13 cellular contexts compared by ENCODE assay signal in the genomic region with DNA sequence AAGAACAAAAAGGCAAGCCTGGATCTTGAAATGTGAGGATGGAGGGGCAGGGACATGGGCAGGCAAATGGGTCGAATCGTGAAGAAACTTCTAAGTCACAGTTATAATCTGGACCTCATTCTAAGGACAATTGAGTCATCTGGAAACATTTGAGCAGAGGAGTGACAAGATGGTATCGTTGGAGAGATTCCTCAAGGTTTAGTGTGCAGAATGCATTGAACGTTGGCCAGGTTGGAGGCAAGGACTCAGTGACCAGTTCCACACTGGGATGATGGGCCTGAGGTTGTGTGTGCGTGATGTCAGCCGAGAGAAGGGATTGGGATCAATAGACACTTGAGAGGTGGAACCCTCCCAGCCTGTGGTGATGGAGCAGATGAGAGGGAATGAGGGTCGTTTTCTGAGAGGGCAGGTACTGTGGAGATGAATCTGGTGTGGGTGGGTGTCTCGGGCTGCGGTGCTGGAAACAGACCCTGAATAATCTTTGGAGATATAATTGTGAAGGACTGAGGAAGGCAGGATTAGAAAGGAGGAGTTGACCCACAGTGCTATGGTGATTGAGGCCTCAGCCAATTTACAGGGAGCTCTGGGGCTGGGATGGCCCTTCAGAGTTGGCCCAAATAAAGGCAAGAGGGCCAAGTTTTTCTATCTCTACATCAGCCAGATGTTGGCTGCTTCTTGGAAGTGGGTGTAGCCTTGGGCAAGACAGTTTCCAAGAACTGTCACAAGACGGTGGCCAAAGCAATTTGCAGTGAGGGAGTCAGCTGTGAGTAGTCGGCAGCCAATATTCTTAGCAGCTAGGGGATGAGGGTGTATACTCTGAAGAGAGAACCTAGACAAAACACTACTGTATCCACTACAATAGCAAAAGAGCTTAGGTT. TPM values are rescaled to one million over a fixed set of nuclear protein-coding genes. Genes with fewer than 3 reads are reported as not detected.
DNase-seq lines count a peak whose midpoint lies in the region; ATAC-seq, FAIRE-seq and TF ChIP-seq lines count a peak whose summit lies in the region.
"Had no signal": no experiment of that assay in that cellular context is flagged by ENCODE, and none has a peak within 500 bp of the region (broad histone marks: within the 10 kb centered on the region; RNA-seq: fewer than 3 reads in every experiment).

No MANE protein-coding gene starts in this region.

- H3K27me3 ChIP-seq in H1 (replicated peaks in 1 of 4; ENCODE audit: control insufficient read depth in 3 of 4, extremely low read depth in 1 of 4, insufficient read depth in 3 of 4, low read length in 3 of 4) (no peaks in the 10 kb centered on the region), testis (no peaks in the 10 kb centered on the region), small intestine (ENCODE audit: control insufficient read depth in 2 of 2, insufficient read depth in 2 of 2, low read length in 2 of 2) (no peaks in the 10 kb centered on the region)

- 92% methylated on average over 11 of the region's 11 CpGs; no CpG with 5 or more reads in 1 of the 2 experiments for WGBS in H1 (ENCODE audit: extremely low coverage in 1 of 2, insufficient coverage in 1 of 2, insufficient read length in 1 of 2, insufficient replicate concordance in 2 of 2, low coverage in 1 of 2, low lambda C conversion rate in 2 of 2, missing lambda C conversion rate in 1 of 2), 2 experiments
- 67 to 80% methylated on average over 11 of the region's 11 CpGs for WGBS in testis, 2 donors
- 75 to 85% (median 85%) methylated on average over 11 of the region's 11 CpGs for WGBS in small intestine, 3 donors

- intact Hi-C loops in testis (cut with DNase I; ENCODE audit: low total_unique reads): no loop called here
- intact Hi-C loops in activated naive CD4-positive, alpha-beta T cell treated with anti-CD3 and anti-CD28 coated beads for 36 hours (cut with micrococcal nuclease): no loop called here

- H4K20me1 ChIP-seq in H1 (replicated peaks in 1 of 2; ENCODE audit: control insufficient read depth in 1 of 2, insufficient read depth in 2 of 2, low read length in 2 of 2): no peaks in the 10 kb centered on the region

- H3K18ac ChIP-seq in H1 (ENCODE audit: extremely low read depth, low read length): peak overlapping the region; percentile 99

- no peak overlapping the region for H4K5ac ChIP-seq in H1 (ENCODE audit: insufficient read length, low read depth, low read length)

- TF ChIP-seq CTCF in H1 (IDR thresholded peaks at IDR 0.05; ENCODE audit: control extremely low read depth in 1 of 3, insufficient read depth in 1 of 3, low read depth in 1 of 3, low read length in 3 of 3) (no peak), testis (IDR thresholded peaks at IDR 0.05) (no peak)

- H2BK12ac ChIP-seq in H1 (ENCODE audit: low read depth, low read length): peak overlapping the region; percentile 100

- H3K79me1 ChIP-seq in H1 (ENCODE audit: low read depth, low read length): no peaks in the 10 kb centered on the region

- H3K9me3 ChIP-seq in H1 (ENCODE audit: insufficient read depth in 2 of 2, low read depth in 1 of 2, low read length in 1 of 2) (no peaks in the 10 kb centered on the region), testis (no peaks in the 10 kb centered on the region), small intestine (ENCODE audit: control insufficient read depth, low read depth) (no peaks in the 10 kb centered on the region)

- peak overlapping the region; percentile 85 for H2AK5ac ChIP-seq in H1 (ENCODE audit: low read depth, low read length)

- H3K27ac ChIP-seq in H1 (ENCODE audit: low read depth, low read length): 0 out of 2 replicates have a peak overlapping the region, but pooled peaks have one; percentile 18
- H3K27ac ChIP-seq in testis: peak overlapping the region; percentile 78 to 98
- peak overlapping the region in 1 of 2 donors; percentile 9 for H3K27ac ChIP-seq in small intestine (ENCODE audit: low read depth in 1 of 2, low read length in 1 of 2)

- DNase-seq in H1 (ENCODE audit: low read depth in 1 of 2, low spot score in 2 of 2) (no peak), medulla oblongata (ENCODE audit: extremely low spot score) (peak; percentile 47), testis (no peak), DMS 273 (lab: John Stamatoyannopoulos, UW; ENCODE audit: unreplicated experiment) (no peak), small intestine (no peak)
- DNase-seq in activated naive CD4-positive, alpha-beta T cell treated with anti-CD3 and anti-CD28 coated beads for 36 hours: no peak
- DNase-seq: activated CD8-positive, alpha-beta memory T cell treated with anti-CD3 and anti-CD28 coated beads for 24 hours; amniotic stem cell; NCI-H510A had no signal

- POLR2A ChIA-PET in H1 (lab: Charles Lee; ENCODE audit: partially characterized antibody): interaction anchor here (1.0 to 29.3 kb wide), 4 partner anchors 7 to 22 kb away, joined by 3 to 622 read pairs (median 146); no protein-coding TSS in a partner anchor

- no peak overlapping the region for H3K23ac ChIP-seq in H1 (ENCODE audit: insufficient read length)

- no peak for TF ChIP-seq RAD21 in H1 (IDR thresholded peaks at IDR 0.05 in 1 of 2, conservative IDR thresholded peaks at IDR 0.05 in 1 of 2; ENCODE audit: low read depth in 2 of 2, low read length in 2 of 2)

- H4K91ac ChIP-seq in H1 (replicated peaks; ENCODE audit: insufficient read length, low read length): peak overlapping the region; percentile 63

- peaks cover 0 to 3% (median 0%) of the 10 kb centered on the region in 3 donors for H3K9me3 Mint-ChIP-seq in IgD-negative memory B cell
- no peaks in the 10 kb centered on the region for H3K9me3 Mint-ChIP-seq in activated naive CD4-positive, alpha-beta T cell treated with anti-CD3 and anti-CD28 coated beads for 36 hours
- H3K9me3 Mint-ChIP-seq: stimulated activated memory B cell treated with anti-CD40 and anti-IgM and Interleukin-4, amounts not matched to agents 10 μg/mL and 1 μg/mL and 100 μg/mL, for 72 hours had no signal

- H3K79me2 ChIP-seq in H1 (ENCODE audit: control insufficient read depth in 1 of 2, insufficient read depth in 2 of 2, low read length in 2 of 2): peaks cover 0 to 15% of the 10 kb centered on the region in 2 experiments; a peak in 2 of 4 replicates

- H2BK20ac ChIP-seq in H1 (ENCODE audit: low read length): peak overlapping the region; percentile 99; the same call in 1 of the 2 replicates

- H4K8ac ChIP-seq in H1 (ENCODE audit: extremely low read depth, insufficient read depth, low read length): no peak overlapping the region

- H3K36me3 Mint-ChIP-seq in IgD-negative memory B cell: peaks cover 1% of the 10 kb centered on the region
- H3K36me3 Mint-ChIP-seq in activated naive CD4-positive, alpha-beta T cell treated with anti-CD3 and anti-CD28 coated beads for 36 hours (ENCODE audit: low read depth): no peaks in the 10 kb centered on the region
- H3K36me3 Mint-ChIP-seq: stimulated activated memory B cell treated with anti-CD40 and anti-IgM and Interleukin-4, amounts not matched to agents 10 μg/mL and 1 μg/mL and 100 μg/mL, for 72 hours had no signal

- no peak for TF ChIP-seq POLR2A in H1 (IDR thresholded peaks at IDR 0.05; ENCODE audit: control extremely low read depth in 1 of 2, low read depth in 2 of 2, low read length in 2 of 2)
- TF ChIP-seq POLR2A in testis (IDR thresholded peaks at IDR 0.05): no peak

- H3K27ac Mint-ChIP-seq in IgD-negative memory B cell: peak overlapping the region in 2 of 3 donors; percentile 31 to 92
- H3K27ac Mint-ChIP-seq in activated naive CD4-positive, alpha-beta T cell treated with anti-CD3 and anti-CD28 coated beads for 36 hours: no peak overlapping the region
- H3K27ac Mint-ChIP-seq: stimulated activated memory B cell treated with anti-CD40 and anti-IgM and Interleukin-4, amounts not matched to agents 10 μg/mL and 1 μg/mL and 100 μg/mL, for 72 hours had no signal

- H3K36me3 ChIP-seq in H1 (ENCODE audit: control insufficient read depth in 2 of 4, insufficient read depth in 4 of 4, low read length in 3 of 4): no peaks in the 10 kb centered on the region
- H3K36me3 ChIP-seq in testis (ENCODE audit: low read depth, missing control alignments): no peaks in the 10 kb centered on the region
- H3K36me3 ChIP-seq in small intestine (ENCODE audit: control insufficient read depth in 2 of 2, insufficient read depth in 2 of 2, low read length in 2 of 2): no peaks in the 10 kb centered on the region

- CTCF ChIA-PET in H1 (lab: Charles Lee; ENCODE audit: partially characterized antibody): no interaction called here
- CTCF ChIA-PET in activated naive CD4-positive, alpha-beta T cell treated with anti-CD3 and anti-CD28 coated beads for 36 hours (lab: Charles Lee): no interaction called here

- H3K4me1 ChIP-seq in H1 (replicated peaks in 1 of 4; ENCODE audit: control insufficient read depth in 3 of 4, insufficient read depth in 4 of 4, low read length in 3 of 4) (peaks cover 11 to 26% (median 18%) of the 10 kb centered on the region in 4 experiments; a peak in 6 of 7 replicates), testis (peaks cover 43% of the 10 kb centered on the region), small intestine (ENCODE audit: control insufficient read depth in 2 of 2, insufficient read depth in 1 of 2, low read depth in 1 of 2, low read length in 1 of 2) (peaks cover 0 to 15% of the 10 kb centered on the region in 2 donors)

- H3K4me1 Mint-ChIP-seq in IgD-negative memory B cell: peaks cover 10 to 23% (median 22%) of the 10 kb centered on the region in 3 donors
- peaks cover 6% of the 10 kb centered on the region for H3K4me1 Mint-ChIP-seq in activated naive CD4-positive, alpha-beta T cell treated with anti-CD3 and anti-CD28 coated beads for 36 hours (ENCODE audit: low read depth)

- peaks cover 5% of the 10 kb centered on the region for H3K23me2 ChIP-seq in H1 (ENCODE audit: low read depth, low read length)

- peaks cover 4% of the 10 kb centered on the region for H3K27me3 Mint-ChIP-seq in IgD-negative memory B cell
- peaks cover 27% of the 10 kb centered on the region for H3K27me3 Mint-ChIP-seq in activated naive CD4-positive, alpha-beta T cell treated with anti-CD3 and anti-CD28 coated beads for 36 hours (ENCODE audit: low read depth)
- H3K27me3 Mint-ChIP-seq: stimulated activated memory B cell treated with anti-CD40 and anti-IgM and Interleukin-4, amounts not matched to agents 10 μg/mL and 1 μg/mL and 100 μg/mL, for 72 hours had no signal

- H2BK5ac ChIP-seq in H1 (ENCODE audit: low read depth, low read length): peak overlapping the region; percentile 91

- FAIRE-seq in H1 (lab: Jason Lieb, UNC) (no peak), small intestine (lab: Jason Lieb, UNC) (no peak)
- FAIRE-seq: GM12891 had no signal

- peak overlapping the region; percentile 82; the same call in 1 of the 2 replicates for H2BK15ac ChIP-seq in H1 (ENCODE audit: low read length)

- no peak overlapping the region for H2AFZ ChIP-seq in H1 (ENCODE audit: low read length)

- H3K4me2 ChIP-seq in H1 (ENCODE audit: insufficient read depth in 1 of 2, low read depth in 2 of 2, low read length in 2 of 2): peak overlapping the region; percentile 36 to 77; a peak in 2 of 4 replicates

- no peak for TF ChIP-seq EP300 in H1 (IDR thresholded peaks at IDR 0.05; ENCODE audit: borderline replicate concordance in 1 of 2, low read depth in 2 of 2, low read length in 2 of 2)

- H3K9ac ChIP-seq in H1 (replicated peaks in 1 of 4; ENCODE audit: extremely low read depth in 1 of 4, low read depth in 3 of 4, low read length in 3 of 4): no peak overlapping the region

- no peak for ATAC-seq in HG02623 (IDR thresholded peaks at IDR 0.05; ENCODE audit: unreplicated experiment)
- ATAC-seq: stimulated activated memory B cell treated with anti-CD40 and anti-IgM and Interleukin-4, amounts not matched to agents 10 μg/mL and 1 μg/mL and 100 μg/mL, for 72 hours had no signal

- H2BK120ac ChIP-seq in H1 (replicated peaks; ENCODE audit: low read depth, low read length): peak overlapping the region; percentile 90

- no peak overlapping the region for H3K14ac ChIP-seq in H1 (ENCODE audit: insufficient read length)

- peak overlapping the region; percentile 41 for H3K4ac ChIP-seq in H1 (replicated peaks; ENCODE audit: insufficient read length, low read depth, low read length)

- H3K4me3 ChIP-seq in H1 (ENCODE audit: extremely low read depth in 1 of 4, insufficient read depth in 2 of 4, low read depth in 3 of 4, low read length in 4 of 4): no peak overlapping the region
- no peak overlapping the region for H3K4me3 ChIP-seq in testis
- no peak overlapping the region for H3K4me3 ChIP-seq in small intestine (ENCODE audit: low read depth in 1 of 2, low read length in 2 of 2)

- H3K4me3 Mint-ChIP-seq in IgD-negative memory B cell: peak overlapping the region in 1 of 4 donors; percentile 17
- H3K4me3 Mint-ChIP-seq in activated naive CD4-positive, alpha-beta T cell treated with anti-CD3 and anti-CD28 coated beads for 36 hours: no peak overlapping the region
- H3K4me3 Mint-ChIP-seq: stimulated activated memory B cell treated with anti-CD40 and anti-IgM and Interleukin-4, amounts not matched to agents 10 μg/mL and 1 μg/mL and 100 μg/mL, for 72 hours had no signal

- H3K56ac ChIP-seq in H1 (replicated peaks; ENCODE audit: insufficient read length, low read depth, low read length): no peak overlapping the region

RNA-seq across cellular contexts. Expression of gene ZNF532, which starts 5.8 kb away (rescaled TPM):
- 14.8 TPM for polyA plus RNA-seq in IgD-negative memory B cell
- 240 and 241 TPM in 2 replicates for total RNA-seq in H1 (2021; fragmentation: NEBNext Ultra II Directional; extraction: Animal tissue kit (Norgen Biotek cat#: 25700))
- 132 and 143 TPM in 2 replicates for polyA plus RNA-seq in H1 (2011; rRNA removed)
- polyA plus RNA-seq in H1 (2011; cell fraction: cytosol; rRNA removed): 148 TPM
- 482 TPM for polyA plus RNA-seq in H1 (2011; cell fraction: nucleus; rRNA removed)
- 101 to 122 TPM (median 117 TPM) in 4 replicates for polyA plus RNA-seq in H1 (2012, experiment 1 of 2)
- polyA plus RNA-seq in H1 (2012, experiment 2 of 2): 7.5 TPM
- 144 TPM for polyA plus RNA-seq in H1 (2013, experiment 1 of 2)
- 132 TPM for polyA plus RNA-seq in H1 (2013, experiment 2 of 2)
- 742 and 919 TPM in 2 replicates for polyA minus RNA-seq in H1 (2011; rRNA and poly(A)+ RNA removed)
- polyA minus RNA-seq in H1 (2011; cell fraction: cytosol; rRNA and poly(A)+ RNA removed): 169 TPM
- polyA minus RNA-seq in H1 (2011; cell fraction: nucleus; rRNA and poly(A)+ RNA removed): 575 TPM
- 100 to 1,000 TPM; 122 to 131 TPM for total RNA-seq in testis
- polyA plus RNA-seq in testis (ENCODE audit: insufficient read depth, low read depth, low replicate concordance): 64.0 TPM
- total RNA-seq in activated naive CD4-positive, alpha-beta T cell treated with anti-CD3 and anti-CD28 coated beads for 36 hours: 1 to 10 TPM; 4.0 to 4.3 TPM
- polyA plus RNA-seq in small intestine: 1 to 10 TPM; 1.3 to 7.4 (median 2.4) TPM
